Comparison of ENCODE assay signal across 8 cellular contexts in genomic region chrX:12984629-12985303, GRCh38. TPM values are rescaled to one million over a fixed set of nuclear protein-coding genes. Genes with fewer than 3 reads are reported as not detected.
DNase-seq lines count a peak whose midpoint lies in the region; ATAC-seq and TF ChIP-seq lines count a peak whose summit lies in the region.

No MANE protein-coding gene starts in this region.

- peaks cover 8% of the 10 kb centered on the region for H3K9me3 Mint-ChIP-seq in activated CD4-positive, alpha-beta T cell treated with anti-CD3 and anti-CD28 coated beads, Interleukin-2, amount 10 ng/mL, durations not matched to agents 7 days and 5 days
- H3K9me3 Mint-ChIP-seq in HFFc6: no peaks in the 10 kb centered on the region

- ATAC-seq in GM18517 (IDR thresholded peaks at IDR 0.05; ENCODE audit: unreplicated experiment): peak; percentile 77

- TF ChIP-seq CTCF in HFFc6 (IDR thresholded peaks at IDR 0.05): no peak

- peak; percentile 66 for DNase-seq in H4 (ENCODE audit: low spot score)
- DNase-seq in LoVo (ENCODE audit: low spot score): peak; percentile 77
- peak; percentile 72 for DNase-seq in activated CD4-positive, alpha-beta T cell treated with anti-CD3 and anti-CD28 coated beads, Interleukin-2, amount 10 ng/mL, durations not matched to agents 7 days and 5 days
- peak; percentile 56 for DNase-seq in glomerular endothelial cell (ENCODE audit: extremely low read depth, low read depth, low spot score)
- DNase-seq in hypothalamus (lab: John Stamatoyannopoulos, UW): no peak
- no peak for DNase-seq in HFFc6
- no peak for DNase-seq in nucleus accumbens (lab: John Stamatoyannopoulos, UW)

- peak overlapping the region; percentile 43 for H3K4me3 Mint-ChIP-seq in activated CD4-positive, alpha-beta T cell treated with anti-CD3 and anti-CD28 coated beads, Interleukin-2, amount 10 ng/mL, durations not matched to agents 7 days and 5 days
- no peak overlapping the region for H3K4me3 Mint-ChIP-seq in HFFc6

- peak overlapping the region; percentile 99 for H3K27ac Mint-ChIP-seq in activated CD4-positive, alpha-beta T cell treated with anti-CD3 and anti-CD28 coated beads, Interleukin-2, amount 10 ng/mL, durations not matched to agents 7 days and 5 days
- H3K27ac Mint-ChIP-seq in HFFc6: no peak overlapping the region

- CTCF ChIA-PET in activated CD4-positive, alpha-beta T cell treated with anti-CD3 and anti-CD28 coated beads, Interleukin-2, amount 10 ng/mL, durations not matched to agents 7 days and 5 days (lab: Charles Lee): interaction anchor here (0.5 to 3.3 kb wide), 8 partner anchors 13 to 386 kb away, joined by 3 to 18 read pairs (median 4); no protein-coding TSS in a partner anchor

- peaks cover 74% of the 10 kb centered on the region for H3K4me1 Mint-ChIP-seq in activated CD4-positive, alpha-beta T cell treated with anti-CD3 and anti-CD28 coated beads, Interleukin-2, amount 10 ng/mL, durations not matched to agents 7 days and 5 days
- peaks cover 33% of the 10 kb centered on the region for H3K4me1 Mint-ChIP-seq in HFFc6 (ENCODE audit: low read depth)

- POLR2A ChIA-PET in activated CD4-positive, alpha-beta T cell treated with anti-CD3 and anti-CD28 coated beads, Interleukin-2, amount 10 ng/mL, durations not matched to agents 7 days and 5 days (lab: Charles Lee): interaction anchor here (0.6 to 1.2 kb wide), 5 partner anchors 9 to 750 kb away, joined by 3 to 4 read pairs (median 4); partner anchors contain the start of genes OFD1 and TRAPPC2

- H3K27me3 Mint-ChIP-seq in activated CD4-positive, alpha-beta T cell treated with anti-CD3 and anti-CD28 coated beads, Interleukin-2, amount 10 ng/mL, durations not matched to agents 7 days and 5 days: no peaks in the 10 kb centered on the region
- H3K27me3 Mint-ChIP-seq in HFFc6 (ENCODE audit: insufficient read depth): no peaks in the 10 kb centered on the region

- H3K36me3 Mint-ChIP-seq in activated CD4-positive, alpha-beta T cell treated with anti-CD3 and anti-CD28 coated beads, Interleukin-2, amount 10 ng/mL, durations not matched to agents 7 days and 5 days (ENCODE audit: low read depth): peaks cover 12% of the 10 kb centered on the region
- no peaks in the 10 kb centered on the region; the same call in 1 of the 2 replicates for H3K36me3 Mint-ChIP-seq in HFFc6 (ENCODE audit: low read depth)

RNA-seq across cellular contexts. Expression of gene TMSB4X, which starts 9.9 kb away (rescaled TPM):
- total RNA-seq in H4 (2014; rRNA removed; shearing (Covaris generic)): 6,124 and 7,364 TPM in 2 replicates
- 1,000 to 10,000 TPM; 9,113 to 9,418 TPM for total RNA-seq in activated CD4-positive, alpha-beta T cell treated with anti-CD3 and anti-CD28 coated beads, Interleukin-2, amount 10 ng/mL, durations not matched to agents 7 days and 5 days
- 9,789 and 9,882 TPM in 2 replicates for total RNA-seq in glomerular endothelial cell
- total RNA-seq in HFFc6 (2021; fragmentation: NEBNext Ultra II Directional; extraction: Animal tissue kit (Norgen Biotek cat#: 25700)): 1,000 to 10,000 TPM; 2,364 to 3,067 (median 2,845) TPM

RNA-seq across cellular contexts. Expression of gene FAM9C, which starts 59.7 kb away (rescaled TPM):
- total RNA-seq in H4 (2014; rRNA removed; shearing (Covaris generic)): not detected in 2 replicates
- not detected for total RNA-seq in activated CD4-positive, alpha-beta T cell treated with anti-CD3 and anti-CD28 coated beads, Interleukin-2, amount 10 ng/mL, durations not matched to agents 7 days and 5 days
- not detected in 2 replicates for total RNA-seq in glomerular endothelial cell
- total RNA-seq in HFFc6 (2021; fragmentation: NEBNext Ultra II Directional; extraction: Animal tissue kit (Norgen Biotek cat#: 25700)): not detected

Comparison
In these comparisons a context has a peak if more than half of its experiments do, and no peak if none do; other contexts are left out.
1. DNase-seq: peak in H4 (single experiment), LoVo (single experiment), activated CD4-positive, alpha-beta T cell treated with anti-CD3 and anti-CD28 coated beads, Interleukin-2, amount 10 ng/mL, durations not matched to agents 7 days and 5 days (single experiment) and glomerular endothelial cell (single experiment); none in hypothalamus (0 of 51), HFFc6 (single experiment) and nucleus accumbens (0 of 56).